In the genomic region with DNA sequence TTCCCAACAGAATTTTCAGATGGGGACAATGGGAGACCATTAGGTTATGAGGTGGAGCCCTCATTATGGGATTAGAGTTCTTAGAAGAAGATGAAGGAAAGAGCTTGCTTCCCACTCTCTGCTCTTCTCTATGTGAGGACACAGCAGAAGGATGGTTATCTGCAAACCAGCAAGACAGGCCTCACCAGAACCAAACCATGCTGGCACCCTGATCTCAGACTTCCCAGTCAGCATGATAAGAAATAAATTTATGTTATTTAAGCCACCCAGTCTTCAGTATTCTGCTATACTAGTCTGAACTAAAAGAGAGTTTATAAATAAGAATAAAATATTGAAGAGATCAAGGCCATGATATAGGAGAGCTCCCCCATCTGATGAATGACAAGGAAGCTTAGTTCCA, we compare ENCODE assay signal across 3 cellular contexts.
"Had no signal": no experiment of that assay in that cellular context is flagged by ENCODE, and none has a peak within 500 bp of the region (broad histone marks: within the 10 kb centered on the region; RNA-seq: fewer than 3 reads in every experiment).

No MANE protein-coding gene starts in this region.

- H3K4me3 ChIP-seq: GM12878 had no signal

- ATAC-seq: GM12878 had no signal

- DNase-seq: GDM1, GF-D8 had no signal
